Comparison of ENCODE assay signal across 8 cellular contexts in the genomic region with DNA sequence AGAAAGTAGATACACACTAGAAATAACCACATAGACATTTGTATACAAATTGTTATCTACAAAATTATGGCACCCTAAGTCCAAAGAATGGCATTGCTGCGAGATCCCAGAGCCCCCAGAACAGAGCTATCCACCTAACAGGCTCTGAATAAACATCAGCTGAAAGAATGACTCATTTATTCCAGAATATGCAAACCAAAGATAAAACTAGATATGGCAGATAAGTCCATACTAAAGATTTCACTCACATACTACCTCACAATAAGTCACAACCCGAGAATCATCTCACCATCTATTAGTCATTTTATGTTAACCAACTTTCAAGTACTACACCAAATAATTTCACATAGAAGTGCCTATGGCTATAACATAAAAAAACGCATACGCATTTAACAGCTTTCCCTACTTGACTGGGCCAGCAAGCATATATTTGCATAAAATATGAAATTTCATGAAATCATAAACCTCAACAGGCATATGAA. TPM values are rescaled to one million over a fixed set of nuclear protein-coding genes. Genes with fewer than 3 reads are reported as not detected.
A peak's percentile ranks its signal among the peaks of the same experiment; 100 is the strongest.
DNase-seq lines count a peak whose midpoint lies in the region; ATAC-seq lines count a peak whose summit lies in the region.

No MANE protein-coding gene starts in this region.

- no peak overlapping the region for H3K27ac ChIP-seq in naive thymus-derived CD4-positive, alpha-beta T cell (ENCODE audit: low read depth, low read length)

- ATAC-seq in GM18517 (IDR thresholded peaks at IDR 0.05; ENCODE audit: unreplicated experiment) = peak; percentile 57
- ATAC-seq in HG03108 (IDR thresholded peaks at IDR 0.05; ENCODE audit: unreplicated experiment) = peak; percentile 51
- ATAC-seq in naive thymus-derived CD4-positive, alpha-beta T cell = peak; percentile 38
- ATAC-seq in GM21381 (IDR thresholded peaks at IDR 0.05; ENCODE audit: unreplicated experiment) = no peak

- DNase-seq in activated CD4-positive, alpha-beta memory T cell treated with anti-CD3 and anti-CD28 coated beads, Interleukin-2, amount 10 ng/mL, durations not matched to agents 7 days and 5 days = no peak
- DNase-seq in naive thymus-derived CD4-positive, alpha-beta T cell = no peak
- DNase-seq in SKM-1 treated with dmso at 0.1 percent for 144 hours (lab: John Stamatoyannopoulos, UW; ENCODE audit: unreplicated experiment) = no peak
- no peak for DNase-seq in stimulated activated naive CD4-positive, alpha-beta T cell treated with Interleukin-2 at 50 U/mL for 16 hours (lab: John Stamatoyannopoulos, UW)
- DNase-seq in stimulated activated CD4-positive, alpha-beta T cell treated with anti-CD3 and anti-CD28 coated beads, Interleukin-1b, Interleukin-23, amount 100 ng/mL, for 48 hours = no peak

- H3K36me3 Mint-ChIP-seq in activated CD4-positive, alpha-beta memory T cell treated with anti-CD3 and anti-CD28 coated beads, Interleukin-2, amount 10 ng/mL, durations not matched to agents 7 days and 5 days (ENCODE audit: low read depth) = peaks cover 63% of the 10 kb centered on the region
- H3K36me3 Mint-ChIP-seq in naive thymus-derived CD4-positive, alpha-beta T cell = peaks cover 0 to 32% (median 7%) of the 10 kb centered on the region in 5 donors

- peak overlapping the region; percentile 38 for H3K27ac Mint-ChIP-seq in activated CD4-positive, alpha-beta memory T cell treated with anti-CD3 and anti-CD28 coated beads, Interleukin-2, amount 10 ng/mL, durations not matched to agents 7 days and 5 days
- H3K27ac Mint-ChIP-seq in naive thymus-derived CD4-positive, alpha-beta T cell = peak overlapping the region in 4 of 9 donors; percentile 1 to 60 (median 34)

- peaks cover 0 to 8% (median 0%) of the 10 kb centered on the region in 3 experiments for H3K36me3 ChIP-seq in naive thymus-derived CD4-positive, alpha-beta T cell (ENCODE audit: control insufficient read depth in 2 of 3, insufficient read depth in 3 of 3, low read length in 3 of 3)

- H3K27me3 Mint-ChIP-seq in activated CD4-positive, alpha-beta memory T cell treated with anti-CD3 and anti-CD28 coated beads, Interleukin-2, amount 10 ng/mL, durations not matched to agents 7 days and 5 days = no peaks in the 10 kb centered on the region
- H3K27me3 Mint-ChIP-seq in naive thymus-derived CD4-positive, alpha-beta T cell = no peaks in the 10 kb centered on the region

- peaks cover 52% of the 10 kb centered on the region for H3K4me1 Mint-ChIP-seq in activated CD4-positive, alpha-beta memory T cell treated with anti-CD3 and anti-CD28 coated beads, Interleukin-2, amount 10 ng/mL, durations not matched to agents 7 days and 5 days
- H3K4me1 Mint-ChIP-seq in naive thymus-derived CD4-positive, alpha-beta T cell = peaks cover 37 to 79% (median 78%) of the 10 kb centered on the region in 7 donors

- intact Hi-C loops in naive thymus-derived CD4-positive, alpha-beta T cell (cut with micrococcal nuclease) = loop anchor here in 1 of 2 donors (1.0 kb wide), 1 partner anchor 39 kb away; no protein-coding TSS in a partner anchor

- H3K4me3 Mint-ChIP-seq in activated CD4-positive, alpha-beta memory T cell treated with anti-CD3 and anti-CD28 coated beads, Interleukin-2, amount 10 ng/mL, durations not matched to agents 7 days and 5 days = peak overlapping the region; percentile 18
- peak overlapping the region in 4 of 10 donors; percentile 4 to 57 (median 28) for H3K4me3 Mint-ChIP-seq in naive thymus-derived CD4-positive, alpha-beta T cell

- H3K27me3 ChIP-seq in naive thymus-derived CD4-positive, alpha-beta T cell (ENCODE audit: control insufficient read depth in 2 of 2, insufficient read depth in 2 of 2, low read length in 2 of 2) = no peaks in the 10 kb centered on the region

- H3K9me3 Mint-ChIP-seq in activated CD4-positive, alpha-beta memory T cell treated with anti-CD3 and anti-CD28 coated beads, Interleukin-2, amount 10 ng/mL, durations not matched to agents 7 days and 5 days = no peaks in the 10 kb centered on the region
- no peaks in the 10 kb centered on the region for H3K9me3 Mint-ChIP-seq in naive thymus-derived CD4-positive, alpha-beta T cell

- no peaks in the 10 kb centered on the region for H3K9me3 ChIP-seq in naive thymus-derived CD4-positive, alpha-beta T cell (ENCODE audit: control insufficient read depth in 2 of 3, low read length in 3 of 3)

- H3K4me1 ChIP-seq in naive thymus-derived CD4-positive, alpha-beta T cell (ENCODE audit: control insufficient read depth in 2 of 2, insufficient read depth in 2 of 2, low read length in 2 of 2) = peaks cover 15 to 16% of the 10 kb centered on the region in 2 donors

- CTCF ChIA-PET in activated CD4-positive, alpha-beta memory T cell treated with anti-CD3 and anti-CD28 coated beads, Interleukin-2, amount 10 ng/mL, durations not matched to agents 7 days and 5 days (lab: Charles Lee) = interaction anchor here (0.7 to 2.6 kb wide), 4 partner anchors 15 to 371 kb away, joined by 3 to 12 read pairs (median 3); a partner anchor contains a TSS
- CTCF ChIA-PET in naive thymus-derived CD4-positive, alpha-beta T cell (lab: Charles Lee) = no interaction called here

- POLR2A ChIA-PET in activated CD4-positive, alpha-beta memory T cell treated with anti-CD3 and anti-CD28 coated beads, Interleukin-2, amount 10 ng/mL, durations not matched to agents 7 days and 5 days (lab: Charles Lee) = interaction anchor here (0.7 to 2.9 kb wide), 2 partner anchors 38 to 41 kb away, joined by 3 to 25 read pairs; a partner anchor contains a TSS
- POLR2A ChIA-PET in naive thymus-derived CD4-positive, alpha-beta T cell (lab: Charles Lee) = no interaction called here

- no peak overlapping the region for H3K4me3 ChIP-seq in naive thymus-derived CD4-positive, alpha-beta T cell (ENCODE audit: low read length)

RNA-seq across cellular contexts. Expression of a gene that starts 5.6 kb away (rescaled TPM):
- total RNA-seq in activated CD4-positive, alpha-beta memory T cell treated with anti-CD3 and anti-CD28 coated beads, Interleukin-2, amount 10 ng/mL, durations not matched to agents 7 days and 5 days = 10 to 100 TPM; 66.2 to 69.2 TPM
- total RNA-seq in naive thymus-derived CD4-positive, alpha-beta T cell = 10 to 100 TPM; 50.5 to 87.9 (median 57.8) TPM
- 10 to 100 TPM; 59.7 to 99.3 TPM for polyA plus RNA-seq in naive thymus-derived CD4-positive, alpha-beta T cell

RNA-seq across cellular contexts. Expression of a gene that starts 38.7 kb away (rescaled TPM):
- 10 to 100 TPM; 76.3 to 79.6 TPM for total RNA-seq in activated CD4-positive, alpha-beta memory T cell treated with anti-CD3 and anti-CD28 coated beads, Interleukin-2, amount 10 ng/mL, durations not matched to agents 7 days and 5 days
- total RNA-seq in naive thymus-derived CD4-positive, alpha-beta T cell = 10 to 100 TPM in 1 of 5 experiments, 1 to 10 TPM in 3, under 1 TPM in 1; 0.93 to 48.1 (median 3.0) TPM
- polyA plus RNA-seq in naive thymus-derived CD4-positive, alpha-beta T cell = 1 to 10 TPM; 2.6 to 4.9 TPM

RNA-seq across cellular contexts. Expression of a gene that starts 53.2 kb away (rescaled TPM):
- total RNA-seq in activated CD4-positive, alpha-beta memory T cell treated with anti-CD3 and anti-CD28 coated beads, Interleukin-2, amount 10 ng/mL, durations not matched to agents 7 days and 5 days = 10 to 100 TPM; 35.1 to 37.1 TPM
- total RNA-seq in naive thymus-derived CD4-positive, alpha-beta T cell = 10 to 100 TPM; 28.9 to 39.9 (median 34.7) TPM
- polyA plus RNA-seq in naive thymus-derived CD4-positive, alpha-beta T cell = 10 to 100 TPM; 10.6 to 19.7 TPM
